Comparison of ENCODE assay signal across 8 cellular contexts in genomic region chr16:1929578-1930337, GRCh38. TPM values are rescaled to one million over a fixed set of nuclear protein-coding genes. Genes with fewer than 3 reads are reported as not detected.
DNase-seq lines count a peak whose midpoint lies in the region; ATAC-seq and TF ChIP-seq lines count a peak whose summit lies in the region.

No MANE protein-coding gene starts in this region.

- no peaks in the 10 kb centered on the region for H3K36me3 ChIP-seq in endodermal cell (ENCODE audit: control insufficient read depth, insufficient read depth, low read length)

- H3K27me3 Mint-ChIP-seq in CD4-positive, alpha-beta T cell, result peaks cover 2% of the 10 kb centered on the region
- peaks cover 41% of the 10 kb centered on the region for H3K27me3 Mint-ChIP-seq in endodermal cell (ENCODE audit: insufficient read depth)
- H3K27me3 Mint-ChIP-seq in mesothelial cell of epicardium (ENCODE audit: low read depth), result peaks cover 9% of the 10 kb centered on the region

- H3K9ac ChIP-seq in endodermal cell (ENCODE audit: extremely low read depth, low read length, poor library complexity, severe bottlenecking), result no peak overlapping the region

- H3K36me3 Mint-ChIP-seq in CD4-positive, alpha-beta T cell (ENCODE audit: low read depth), result no peaks in the 10 kb centered on the region
- H3K36me3 Mint-ChIP-seq in endodermal cell (ENCODE audit: low read depth) (no peaks in the 10 kb centered on the region), mesothelial cell of epicardium (peaks cover 2% of the 10 kb centered on the region)

- H3K4me1 ChIP-seq in endodermal cell (ENCODE audit: control insufficient read depth, insufficient read depth, low read length), result no peaks in the 10 kb centered on the region

- H3K9me3 Mint-ChIP-seq in CD4-positive, alpha-beta T cell, result no peaks in the 10 kb centered on the region
- H3K9me3 Mint-ChIP-seq in endodermal cell (no peaks in the 10 kb centered on the region), mesothelial cell of epicardium (no peaks in the 10 kb centered on the region)

- DNase-seq in CD4-positive, alpha-beta T cell, result peak; percentile 79 to 96 (median 92)
- DNase-seq in NK-92 (lab: John Stamatoyannopoulos, UW; ENCODE audit: unreplicated experiment) (peak; percentile 66), endodermal cell (peak; percentile 96), mesothelial cell of epicardium (ENCODE audit: low spot score in 2 of 2, unreplicated experiment in 2 of 2) (peak; percentile 94 to 99)
- peak; percentile 79 to 84 for DNase-seq in activated CD8-positive, alpha-beta memory T cell treated with anti-CD3 and anti-CD28 coated beads for 4 hours (ENCODE audit: low read depth in 2 of 2)
- peak; percentile 83 for DNase-seq in stimulated activated CD8-positive, alpha-beta memory T cell treated with anti-CD3 and anti-CD28 coated beads, Interleukin-15, amount 100 ng/mL, for 1 hour (ENCODE audit: low read depth)

- CTCF ChIA-PET in CD4-positive, alpha-beta T cell (lab: Charles Lee), result interaction anchor here (0.9 to 1.2 kb wide), 2 partner anchors 63 to 67 kb away, joined by 3 read pairs; no protein-coding TSS in a partner anchor

- H3K27ac Mint-ChIP-seq in CD4-positive, alpha-beta T cell, result no peak overlapping the region
- H3K27ac Mint-ChIP-seq in endodermal cell (no peak overlapping the region), mesothelial cell of epicardium (no peak overlapping the region)

- peak; percentile 94 for TF ChIP-seq CTCF in CD4-positive, alpha-beta T cell (IDR thresholded peaks at IDR 0.05)
- peak; percentile 96 for TF ChIP-seq CTCF in endodermal cell (conservative IDR thresholded peaks at IDR 0.05)
- peak; percentile 99 for TF ChIP-seq CTCF in mesothelial cell of epicardium (IDR thresholded peaks at IDR 0.05; ENCODE audit: unreplicated experiment)

- ATAC-seq in CD4-positive, alpha-beta T cell (ENCODE audit: poor library complexity), result peak; percentile 100
- ATAC-seq in GM19438 (IDR thresholded peaks at IDR 0.05; ENCODE audit: low read depth, unreplicated experiment) (peak; percentile 79), HG03565 (IDR thresholded peaks at IDR 0.05; ENCODE audit: unreplicated experiment) (peak; percentile 86)

- no peak overlapping the region for H3K27ac ChIP-seq in CD4-positive, alpha-beta T cell (ENCODE audit: low read depth, low read length)
- no peak overlapping the region for H3K27ac ChIP-seq in endodermal cell (ENCODE audit: low read depth, low read length)

- no peaks in the 10 kb centered on the region for H3K4me1 Mint-ChIP-seq in CD4-positive, alpha-beta T cell (ENCODE audit: low read depth)
- H3K4me1 Mint-ChIP-seq in endodermal cell, result peaks cover 2% of the 10 kb centered on the region
- peaks cover 19% of the 10 kb centered on the region for H3K4me1 Mint-ChIP-seq in mesothelial cell of epicardium

- H3K27me3 ChIP-seq in CD4-positive, alpha-beta T cell (ENCODE audit: control insufficient read depth, insufficient read depth, low read length), result no peaks in the 10 kb centered on the region
- peaks cover 18% of the 10 kb centered on the region for H3K27me3 ChIP-seq in endodermal cell (ENCODE audit: control insufficient read depth, insufficient read depth, low read length, poor library complexity, severe bottlenecking)

- WGBS in endodermal cell (ENCODE audit: insufficient coverage in 1 of 2, insufficient read length in 1 of 2), 2 experiments, result 17 to 25% methylated on average over 42 to 70 of the region's 70 CpGs

- H3K4me3 Mint-ChIP-seq in CD4-positive, alpha-beta T cell, result peak overlapping the region; percentile 88
- H3K4me3 Mint-ChIP-seq in endodermal cell, result peak overlapping the region; percentile 56
- peak overlapping the region; percentile 58 for H3K4me3 Mint-ChIP-seq in mesothelial cell of epicardium

- no peaks in the 10 kb centered on the region for H3K9me3 ChIP-seq in CD4-positive, alpha-beta T cell (ENCODE audit: control insufficient read depth, low read length)
- H3K9me3 ChIP-seq in endodermal cell (ENCODE audit: control insufficient read depth, low read length), result no peaks in the 10 kb centered on the region

- H3K4me3 ChIP-seq in endodermal cell (ENCODE audit: low read length), result no peak overlapping the region

- POLR2A ChIA-PET in CD4-positive, alpha-beta T cell (lab: Charles Lee), result interaction anchor here (1.0 to 1.5 kb wide), 2 partner anchors 147 to 225 kb away, joined by 3 to 8 read pairs; partner anchors contain the start of genes NUBP2, SPSB3 and TRAF7

- intact Hi-C loops in CD4-positive, alpha-beta T cell (cut with DNase I, micrococcal nuclease), result loop anchor here (1.0 to 2.0 kb wide), 4 partner anchors 66 to 157 kb away; partner anchors contain the start of genes EME2 (in 2 of the 2) and MRPS34 (in 2 of the 2)

RNA-seq across cellular contexts. Expression of gene HS3ST6, which starts 11.5 kb away (rescaled TPM):
- not detected for total RNA-seq in CD4-positive, alpha-beta T cell
- not detected for total RNA-seq in endodermal cell
- not detected for polyA plus RNA-seq in endodermal cell (2013, experiment 1 of 2)
- not detected for polyA plus RNA-seq in endodermal cell (2013, experiment 2 of 2)
- 0.22 to 0.36 TPM in 2 of 3 replicates, not detected in the other for total RNA-seq in mesothelial cell of epicardium

RNA-seq across cellular contexts. Expression of gene MSRB1, which starts 13.2 kb away (rescaled TPM):
- 1 to 10 TPM; 2.3 to 2.4 TPM for total RNA-seq in CD4-positive, alpha-beta T cell
- total RNA-seq in endodermal cell (10 to 100 TPM; 20.6 to 23.5 TPM), mesothelial cell of epicardium (13.1 to 14.1 TPM (median 13.4 TPM) in 3 replicates)
- polyA plus RNA-seq in endodermal cell (2013, experiment 1 of 2), result 21.5 TPM
- 19.3 TPM for polyA plus RNA-seq in endodermal cell (2013, experiment 2 of 2)

RNA-seq across cellular contexts. Expression of gene RPL3L, which starts 24.7 kb away (rescaled TPM):
- not detected for total RNA-seq in CD4-positive, alpha-beta T cell
- total RNA-seq in endodermal cell (not detected), mesothelial cell of epicardium (0.40 to 0.45 TPM in 2 of 3 replicates, not detected in the other)
- polyA plus RNA-seq in endodermal cell (2013, experiment 1 of 2), result not detected
- not detected for polyA plus RNA-seq in endodermal cell (2013, experiment 2 of 2)

RNA-seq across cellular contexts. Expression of gene NDUFB10, which starts 29.6 kb away (rescaled TPM):
- total RNA-seq in CD4-positive, alpha-beta T cell, result 10 to 100 TPM; 40.7 to 41.1 TPM
- 100 to 1,000 TPM; 167 to 192 TPM for total RNA-seq in endodermal cell
- polyA plus RNA-seq in endodermal cell (2013, experiment 1 of 2), result 155 TPM
- 150 TPM for polyA plus RNA-seq in endodermal cell (2013, experiment 2 of 2)
- 92.9 to 103 TPM (median 95.0 TPM) in 3 replicates for total RNA-seq in mesothelial cell of epicardium

RNA-seq across cellular contexts. Expression of gene RPS2, which starts 34.9 kb away (rescaled TPM):
- total RNA-seq in CD4-positive, alpha-beta T cell, result 1,000 to 10,000 TPM; 3,604 to 3,755 TPM
- total RNA-seq in endodermal cell (1,000 to 10,000 TPM; 3,064 to 3,492 TPM), mesothelial cell of epicardium (2,265 to 2,496 TPM (median 2,379 TPM) in 3 replicates)
- polyA plus RNA-seq in endodermal cell (2013, experiment 1 of 2), result 4,092 TPM
- 3,717 TPM for polyA plus RNA-seq in endodermal cell (2013, experiment 2 of 2)
